19 cellular contexts compared by ENCODE assay signal in the genomic region with DNA sequence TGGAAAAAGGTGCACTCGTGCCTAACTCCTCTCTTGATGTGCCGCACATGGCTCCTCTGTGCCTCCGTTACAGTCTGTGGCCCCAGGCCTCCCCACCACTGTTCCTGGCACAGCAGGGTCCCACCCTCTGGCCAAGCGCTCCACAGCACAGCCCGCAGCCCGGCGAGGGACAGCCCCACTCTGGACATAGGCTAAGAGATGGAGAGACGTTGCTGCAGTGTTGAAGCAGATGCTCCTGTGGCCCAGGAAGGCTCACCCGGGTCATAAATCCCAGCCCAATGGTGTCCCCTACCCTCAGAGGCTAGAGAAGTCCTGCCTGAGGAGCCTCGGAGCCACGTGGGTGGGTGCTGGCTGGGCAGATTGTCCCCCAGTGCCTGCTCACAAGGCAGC.
"Had no signal": no experiment of that assay in that cellular context is flagged by ENCODE, and none has a peak within 500 bp of the region (broad histone marks: within the 10 kb centered on the region; RNA-seq: fewer than 3 reads in every experiment).

No MANE protein-coding gene starts in this region.

- H3K9me3 ChIP-seq: breast epithelium, left ventricle myocardium inferior, ovary, uterus had no signal

- H2AFZ ChIP-seq: neural progenitor cell had no signal

- H3K4me2 ChIP-seq: neural progenitor cell had no signal

- DNase-seq: activated CD4-positive, alpha-beta T cell treated with anti-CD3 and anti-CD28 coated beads, Interleukin-2, amount 50 U/mL, for 1 hour; activated CD8-positive, alpha-beta memory T cell treated with anti-CD3 and anti-CD28 coated beads, Interleukin-2, amount 50 U/mL, for 48 hours; activated effector memory CD4-positive, alpha-beta T cell treated with anti-CD3 and anti-CD28 coated beads, Interleukin-2, amount 50 U/mL, for 16 hours; activated naive CD4-positive, alpha-beta T cell treated with anti-CD3 and anti-CD28 coated beads, Interleukin-2, amount 50 U/mL, for 16 hours; activated T-cell treated with anti-CD3 and anti-CD28 coated beads, Interleukin-2, amount 50 U/mL, for 48 hours; aorta; cortex of kidney; erythroblast; left ventricle myocardium inferior; mammary epithelial cell; ovary; stimulated activated CD4-positive, alpha-beta T cell treated with anti-CD3 and anti-CD28 coated beads, Interleukin-15, amount 100 ng/mL, for 24 hours; stimulated activated CD4-positive, alpha-beta T cell treated with anti-CD3 and anti-CD28 coated beads, Interleukin-2, amount 100 ng/mL, for 48 hours; T-helper 1 cell; T-helper 9 cell; uterus had no signal

- H3K27ac ChIP-seq: breast epithelium, left ventricle myocardium inferior, neural progenitor cell, ovary had no signal

- H3K4me1 ChIP-seq: breast epithelium, left ventricle myocardium inferior, neural progenitor cell, uterus had no signal

- H3K9ac ChIP-seq: neural progenitor cell had no signal

- H3K36me3 ChIP-seq: breast epithelium, left ventricle myocardium inferior, neural progenitor cell, ovary, uterus had no signal

- H3K4me3 ChIP-seq: breast epithelium, left ventricle myocardium inferior, neural progenitor cell, ovary, uterus had no signal

- ATAC-seq: activated CD4-positive, CD25-positive, alpha-beta regulatory T cell treated with anti-CD3 and anti-CD28 coated beads, Interleukin-2, amount 50 U/mL, for 24 hours had no signal

- H3K27me3 ChIP-seq: breast epithelium, neural progenitor cell, ovary, uterus had no signal
